Comparison of ENCODE assay signal across 1 cellular context in the genomic region with DNA sequence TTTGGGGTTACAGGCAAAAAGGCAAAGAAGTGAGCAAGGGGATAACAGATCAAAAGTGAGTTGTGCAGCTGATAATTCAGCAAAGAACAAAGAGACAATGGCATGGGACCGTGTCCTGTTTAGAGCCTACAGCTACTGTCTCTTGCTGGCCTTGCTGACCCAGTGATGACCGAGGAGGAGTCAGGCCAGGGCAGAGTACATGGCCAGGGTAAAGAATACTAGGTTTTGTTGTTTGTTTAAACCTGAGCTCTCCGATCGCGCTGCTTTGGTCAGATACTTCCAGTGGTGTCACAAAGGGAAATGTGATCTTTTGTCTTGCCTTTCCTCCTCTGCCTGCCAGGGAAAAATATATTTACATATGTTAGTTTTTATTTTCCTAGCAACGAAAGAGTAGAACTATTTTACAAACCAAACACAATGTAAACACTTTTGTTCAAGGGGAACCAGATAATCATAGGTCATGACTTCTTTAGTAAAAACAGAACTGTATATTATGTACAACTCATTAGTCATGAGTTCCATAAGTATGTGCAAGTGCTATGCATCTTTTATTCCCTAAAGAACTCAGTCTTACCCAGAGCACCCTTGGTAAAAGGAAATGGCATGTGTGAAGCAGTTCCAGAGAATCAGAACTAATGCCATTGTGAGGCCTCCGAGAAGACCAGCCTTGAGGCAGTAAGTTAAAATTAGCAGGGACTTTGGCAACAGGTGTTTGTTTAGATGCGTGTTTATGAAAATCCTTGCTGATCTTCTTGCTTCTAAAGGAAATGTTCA.
TF ChIP-seq lines count a peak whose summit lies in the region.

No MANE protein-coding gene starts in this region.

TF ChIP-seq in HepG2, 621 proteins besides CTCF, POLR2A, EP300 and RAD21 (continued from another document and continues in another):
- TF ChIP-seq, protein P1, sequence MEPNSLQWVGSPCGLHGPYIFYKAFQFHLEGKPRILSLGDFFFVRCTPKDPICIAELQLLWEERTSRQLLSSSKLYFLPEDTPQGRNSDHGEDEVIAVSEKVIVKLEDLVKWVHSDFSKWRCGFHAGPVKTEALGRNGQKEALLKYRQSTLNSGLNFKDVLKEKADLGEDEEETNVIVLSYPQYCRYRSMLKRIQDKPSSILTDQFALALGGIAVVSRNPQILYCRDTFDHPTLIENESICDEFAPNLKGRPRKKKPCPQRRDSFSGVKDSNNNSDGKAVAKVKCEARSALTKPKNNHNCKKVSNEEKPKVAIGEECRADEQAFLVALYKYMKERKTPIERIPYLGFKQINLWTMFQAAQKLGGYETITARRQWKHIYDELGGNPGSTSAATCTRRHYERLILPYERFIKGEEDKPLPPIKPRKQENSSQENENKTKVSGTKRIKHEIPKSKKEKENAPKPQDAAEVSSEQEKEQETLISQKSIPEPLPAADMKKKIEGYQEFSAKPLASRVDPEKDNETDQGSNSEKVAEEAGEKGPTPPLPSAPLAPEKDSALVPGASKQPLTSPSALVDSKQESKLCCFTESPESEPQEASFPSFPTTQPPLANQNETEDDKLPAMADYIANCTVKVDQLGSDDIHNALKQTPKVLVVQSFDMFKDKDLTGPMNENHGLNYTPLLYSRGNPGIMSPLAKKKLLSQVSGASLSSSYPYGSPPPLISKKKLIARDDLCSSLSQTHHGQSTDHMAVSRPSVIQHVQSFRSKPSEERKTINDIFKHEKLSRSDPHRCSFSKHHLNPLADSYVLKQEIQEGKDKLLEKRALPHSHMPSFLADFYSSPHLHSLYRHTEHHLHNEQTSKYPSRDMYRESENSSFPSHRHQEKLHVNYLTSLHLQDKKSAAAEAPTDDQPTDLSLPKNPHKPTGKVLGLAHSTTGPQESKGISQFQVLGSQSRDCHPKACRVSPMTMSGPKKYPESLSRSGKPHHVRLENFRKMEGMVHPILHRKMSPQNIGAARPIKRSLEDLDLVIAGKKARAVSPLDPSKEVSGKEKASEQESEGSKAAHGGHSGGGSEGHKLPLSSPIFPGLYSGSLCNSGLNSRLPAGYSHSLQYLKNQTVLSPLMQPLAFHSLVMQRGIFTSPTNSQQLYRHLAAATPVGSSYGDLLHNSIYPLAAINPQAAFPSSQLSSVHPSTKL (CRISPR knock-in tag; IDR thresholded peaks at IDR 0.05): 0 out of 2 replicates have a peak, but pooled peaks have one; percentile 18
- TF ChIP-seq, protein P2, sequence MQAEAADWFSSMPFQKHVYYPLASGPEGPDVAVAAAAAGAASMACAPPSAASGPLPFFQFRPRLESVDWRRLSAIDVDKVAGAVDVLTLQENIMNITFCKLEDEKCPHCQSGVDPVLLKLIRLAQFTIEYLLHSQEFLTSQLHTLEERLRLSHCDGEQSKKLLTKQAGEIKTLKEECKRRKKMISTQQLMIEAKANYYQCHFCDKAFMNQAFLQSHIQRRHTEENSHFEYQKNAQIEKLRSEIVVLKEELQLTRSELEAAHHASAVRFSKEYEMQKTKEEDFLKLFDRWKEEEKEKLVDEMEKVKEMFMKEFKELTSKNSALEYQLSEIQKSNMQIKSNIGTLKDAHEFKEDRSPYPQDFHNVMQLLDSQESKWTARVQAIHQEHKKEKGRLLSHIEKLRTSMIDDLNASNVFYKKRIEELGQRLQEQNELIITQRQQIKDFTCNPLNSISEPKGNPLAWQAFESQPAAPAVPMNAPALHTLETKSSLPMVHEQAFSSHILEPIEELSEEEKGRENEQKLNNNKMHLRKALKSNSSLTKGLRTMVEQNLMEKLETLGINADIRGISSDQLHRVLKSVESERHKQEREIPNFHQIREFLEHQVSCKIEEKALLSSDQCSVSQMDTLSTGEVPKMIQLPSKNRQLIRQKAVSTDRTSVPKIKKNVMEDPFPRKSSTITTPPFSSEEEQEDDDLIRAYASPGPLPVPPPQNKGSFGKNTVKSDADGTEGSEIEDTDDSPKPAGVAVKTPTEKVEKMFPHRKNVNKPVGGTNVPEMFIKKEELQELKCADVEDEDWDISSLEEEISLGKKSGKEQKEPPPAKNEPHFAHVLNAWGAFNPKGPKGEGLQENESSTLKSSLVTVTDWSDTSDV (CRISPR knock-in tag; IDR thresholded peaks at IDR 0.05): no peak
- TF ChIP-seq HNRNPLL (IDR thresholded peaks at IDR 0.05; ENCODE audit: low read depth, low read length, poor library complexity, severe bottlenecking) (no peak), TOPORS (CRISPR knock-in tag; IDR thresholded peaks at IDR 0.05) (no peak), ZNF343 (CRISPR knock-in tag; IDR thresholded peaks at IDR 0.05) (no peak), ZNF460 (CRISPR knock-in tag; IDR thresholded peaks at IDR 0.05; ENCODE audit: borderline replicate concordance) (no peak), NR2F6 (IDR thresholded peaks at IDR 0.05) (peak; percentile 42; the same call in 1 of the 2 replicates), NR2F6 (CRISPR knock-in tag; IDR thresholded peaks at IDR 0.05) (no peak), TBL1XR1 (IDR thresholded peaks at IDR 0.05; ENCODE audit: borderline replicate concordance, low read length, partially characterized antibody) (no peak), ZNF737 (CRISPR knock-in tag; IDR thresholded peaks at IDR 0.05; ENCODE audit: borderline replicate concordance) (no peak), ZNF383 (CRISPR knock-in tag; IDR thresholded peaks at IDR 0.05; ENCODE audit: borderline replicate concordance) (no peak), ZMYM4 (CRISPR knock-in tag; IDR thresholded peaks at IDR 0.05) (peak; percentile 49; the same call in 1 of the 2 replicates), MBNL3 (CRISPR knock-in tag; conservative IDR thresholded peaks at IDR 0.05) (no peak), RFXANK (CRISPR knock-in tag; IDR thresholded peaks at IDR 0.05) (no peak), ZNF713 (CRISPR knock-in tag; IDR thresholded peaks at IDR 0.05) (no peak), GABPB1 (CRISPR knock-in tag; IDR thresholded peaks at IDR 0.05) (no peak), NR2F1 (CRISPR knock-in tag; IDR thresholded peaks at IDR 0.05) (0 out of 4 replicates have a peak, but pooled peaks of 1 of the 2 experiments have one; percentile 9), FOXA1 (IDR thresholded peaks at IDR 0.05) (no peak), FOXA1 (CRISPR knock-in tag; IDR thresholded peaks at IDR 0.05) (no peak), SATB2 (CRISPR knock-in tag; IDR thresholded peaks at IDR 0.05) (no peak)
- TF ChIP-seq, protein P3, sequence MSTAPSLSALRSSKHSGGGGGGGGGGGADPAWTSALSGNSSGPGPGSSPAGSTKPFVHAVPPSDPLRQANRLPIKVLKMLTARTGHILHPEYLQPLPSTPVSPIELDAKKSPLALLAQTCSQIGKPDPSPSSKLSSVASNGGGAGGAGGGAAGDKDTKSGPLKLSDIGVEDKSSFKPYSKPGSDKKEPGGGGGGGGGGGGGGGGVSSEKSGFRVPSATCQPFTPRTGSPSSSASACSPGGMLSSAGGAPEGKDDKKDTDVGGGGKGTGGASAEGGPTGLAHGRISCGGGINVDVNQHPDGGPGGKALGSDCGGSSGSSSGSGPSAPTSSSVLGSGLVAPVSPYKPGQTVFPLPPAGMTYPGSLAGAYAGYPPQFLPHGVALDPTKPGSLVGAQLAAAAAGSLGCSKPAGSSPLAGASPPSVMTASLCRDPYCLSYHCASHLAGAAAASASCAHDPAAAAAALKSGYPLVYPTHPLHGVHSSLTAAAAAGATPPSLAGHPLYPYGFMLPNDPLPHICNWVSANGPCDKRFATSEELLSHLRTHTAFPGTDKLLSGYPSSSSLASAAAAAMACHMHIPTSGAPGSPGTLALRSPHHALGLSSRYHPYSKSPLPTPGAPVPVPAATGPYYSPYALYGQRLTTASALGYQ (CRISPR knock-in tag; IDR thresholded peaks at IDR 0.05): no peak
- TF ChIP-seq, protein P4, sequence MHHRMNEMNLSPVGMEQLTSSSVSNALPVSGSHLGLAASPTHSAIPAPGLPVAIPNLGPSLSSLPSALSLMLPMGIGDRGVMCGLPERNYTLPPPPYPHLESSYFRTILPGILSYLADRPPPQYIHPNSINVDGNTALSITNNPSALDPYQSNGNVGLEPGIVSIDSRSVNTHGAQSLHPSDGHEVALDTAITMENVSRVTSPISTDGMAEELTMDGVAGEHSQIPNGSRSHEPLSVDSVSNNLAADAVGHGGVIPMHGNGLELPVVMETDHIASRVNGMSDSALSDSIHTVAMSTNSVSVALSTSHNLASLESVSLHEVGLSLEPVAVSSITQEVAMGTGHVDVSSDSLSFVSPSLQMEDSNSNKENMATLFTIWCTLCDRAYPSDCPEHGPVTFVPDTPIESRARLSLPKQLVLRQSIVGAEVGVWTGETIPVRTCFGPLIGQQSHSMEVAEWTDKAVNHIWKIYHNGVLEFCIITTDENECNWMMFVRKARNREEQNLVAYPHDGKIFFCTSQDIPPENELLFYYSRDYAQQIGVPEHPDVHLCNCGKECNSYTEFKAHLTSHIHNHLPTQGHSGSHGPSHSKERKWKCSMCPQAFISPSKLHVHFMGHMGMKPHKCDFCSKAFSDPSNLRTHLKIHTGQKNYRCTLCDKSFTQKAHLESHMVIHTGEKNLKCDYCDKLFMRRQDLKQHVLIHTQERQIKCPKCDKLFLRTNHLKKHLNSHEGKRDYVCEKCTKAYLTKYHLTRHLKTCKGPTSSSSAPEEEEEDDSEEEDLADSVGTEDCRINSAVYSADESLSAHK (CRISPR knock-in tag; IDR thresholded peaks at IDR 0.05; ENCODE audit: borderline replicate concordance): no peak
- TF ChIP-seq, protein P5, sequence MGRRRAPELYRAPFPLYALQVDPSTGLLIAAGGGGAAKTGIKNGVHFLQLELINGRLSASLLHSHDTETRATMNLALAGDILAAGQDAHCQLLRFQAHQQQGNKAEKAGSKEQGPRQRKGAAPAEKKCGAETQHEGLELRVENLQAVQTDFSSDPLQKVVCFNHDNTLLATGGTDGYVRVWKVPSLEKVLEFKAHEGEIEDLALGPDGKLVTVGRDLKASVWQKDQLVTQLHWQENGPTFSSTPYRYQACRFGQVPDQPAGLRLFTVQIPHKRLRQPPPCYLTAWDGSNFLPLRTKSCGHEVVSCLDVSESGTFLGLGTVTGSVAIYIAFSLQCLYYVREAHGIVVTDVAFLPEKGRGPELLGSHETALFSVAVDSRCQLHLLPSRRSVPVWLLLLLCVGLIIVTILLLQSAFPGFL (CRISPR knock-in tag; IDR thresholded peaks at IDR 0.05): no peak
- TF ChIP-seq, protein P6, sequence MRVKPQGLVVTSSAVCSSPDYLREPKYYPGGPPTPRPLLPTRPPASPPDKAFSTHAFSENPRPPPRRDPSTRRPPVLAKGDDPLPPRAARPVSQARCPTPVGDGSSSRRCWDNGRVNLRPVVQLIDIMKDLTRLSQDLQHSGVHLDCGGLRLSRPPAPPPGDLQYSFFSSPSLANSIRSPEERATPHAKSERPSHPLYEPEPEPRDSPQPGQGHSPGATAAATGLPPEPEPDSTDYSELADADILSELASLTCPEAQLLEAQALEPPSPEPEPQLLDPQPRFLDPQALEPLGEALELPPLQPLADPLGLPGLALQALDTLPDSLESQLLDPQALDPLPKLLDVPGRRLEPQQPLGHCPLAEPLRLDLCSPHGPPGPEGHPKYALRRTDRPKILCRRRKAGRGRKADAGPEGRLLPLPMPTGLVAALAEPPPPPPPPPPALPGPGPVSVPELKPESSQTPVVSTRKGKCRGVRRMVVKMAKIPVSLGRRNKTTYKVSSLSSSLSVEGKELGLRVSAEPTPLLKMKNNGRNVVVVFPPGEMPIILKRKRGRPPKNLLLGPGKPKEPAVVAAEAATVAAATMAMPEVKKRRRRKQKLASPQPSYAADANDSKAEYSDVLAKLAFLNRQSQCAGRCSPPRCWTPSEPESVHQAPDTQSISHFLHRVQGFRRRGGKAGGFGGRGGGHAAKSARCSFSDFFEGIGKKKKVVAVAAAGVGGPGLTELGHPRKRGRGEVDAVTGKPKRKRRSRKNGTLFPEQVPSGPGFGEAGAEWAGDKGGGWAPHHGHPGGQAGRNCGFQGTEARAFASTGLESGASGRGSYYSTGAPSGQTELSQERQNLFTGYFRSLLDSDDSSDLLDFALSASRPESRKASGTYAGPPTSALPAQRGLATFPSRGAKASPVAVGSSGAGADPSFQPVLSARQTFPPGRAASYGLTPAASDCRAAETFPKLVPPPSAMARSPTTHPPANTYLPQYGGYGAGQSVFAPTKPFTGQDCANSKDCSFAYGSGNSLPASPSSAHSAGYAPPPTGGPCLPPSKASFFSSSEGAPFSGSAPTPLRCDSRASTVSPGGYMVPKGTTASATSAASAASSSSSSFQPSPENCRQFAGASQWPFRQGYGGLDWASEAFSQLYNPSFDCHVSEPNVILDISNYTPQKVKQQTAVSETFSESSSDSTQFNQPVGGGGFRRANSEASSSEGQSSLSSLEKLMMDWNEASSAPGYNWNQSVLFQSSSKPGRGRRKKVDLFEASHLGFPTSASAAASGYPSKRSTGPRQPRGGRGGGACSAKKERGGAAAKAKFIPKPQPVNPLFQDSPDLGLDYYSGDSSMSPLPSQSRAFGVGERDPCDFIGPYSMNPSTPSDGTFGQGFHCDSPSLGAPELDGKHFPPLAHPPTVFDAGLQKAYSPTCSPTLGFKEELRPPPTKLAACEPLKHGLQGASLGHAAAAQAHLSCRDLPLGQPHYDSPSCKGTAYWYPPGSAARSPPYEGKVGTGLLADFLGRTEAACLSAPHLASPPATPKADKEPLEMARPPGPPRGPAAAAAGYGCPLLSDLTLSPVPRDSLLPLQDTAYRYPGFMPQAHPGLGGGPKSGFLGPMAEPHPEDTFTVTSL (CRISPR knock-in tag; IDR thresholded peaks at IDR 0.05; ENCODE audit: borderline replicate concordance): peak; percentile 52; the same call in 1 of the 2 replicates
- TF ChIP-seq, protein P7, sequence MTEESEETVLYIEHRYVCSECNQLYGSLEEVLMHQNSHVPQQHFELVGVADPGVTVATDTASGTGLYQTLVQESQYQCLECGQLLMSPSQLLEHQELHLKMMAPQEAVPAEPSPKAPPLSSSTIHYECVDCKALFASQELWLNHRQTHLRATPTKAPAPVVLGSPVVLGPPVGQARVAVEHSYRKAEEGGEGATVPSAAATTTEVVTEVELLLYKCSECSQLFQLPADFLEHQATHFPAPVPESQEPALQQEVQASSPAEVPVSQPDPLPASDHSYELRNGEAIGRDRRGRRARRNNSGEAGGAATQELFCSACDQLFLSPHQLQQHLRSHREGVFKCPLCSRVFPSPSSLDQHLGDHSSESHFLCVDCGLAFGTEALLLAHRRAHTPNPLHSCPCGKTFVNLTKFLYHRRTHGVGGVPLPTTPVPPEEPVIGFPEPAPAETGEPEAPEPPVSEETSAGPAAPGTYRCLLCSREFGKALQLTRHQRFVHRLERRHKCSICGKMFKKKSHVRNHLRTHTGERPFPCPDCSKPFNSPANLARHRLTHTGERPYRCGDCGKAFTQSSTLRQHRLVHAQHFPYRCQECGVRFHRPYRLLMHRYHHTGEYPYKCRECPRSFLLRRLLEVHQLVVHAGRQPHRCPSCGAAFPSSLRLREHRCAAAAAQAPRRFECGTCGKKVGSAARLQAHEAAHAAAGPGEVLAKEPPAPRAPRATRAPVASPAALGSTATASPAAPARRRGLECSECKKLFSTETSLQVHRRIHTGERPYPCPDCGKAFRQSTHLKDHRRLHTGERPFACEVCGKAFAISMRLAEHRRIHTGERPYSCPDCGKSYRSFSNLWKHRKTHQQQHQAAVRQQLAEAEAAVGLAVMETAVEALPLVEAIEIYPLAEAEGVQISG (CRISPR knock-in tag; IDR thresholded peaks at IDR 0.05): no peak
- TF ChIP-seq, protein P8, sequence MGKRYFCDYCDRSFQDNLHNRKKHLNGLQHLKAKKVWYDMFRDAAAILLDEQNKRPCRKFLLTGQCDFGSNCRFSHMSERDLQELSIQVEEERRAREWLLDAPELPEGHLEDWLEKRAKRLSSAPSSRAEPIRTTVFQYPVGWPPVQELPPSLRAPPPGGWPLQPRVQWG (CRISPR knock-in tag; IDR thresholded peaks at IDR 0.05; ENCODE audit: borderline replicate concordance, low read depth): no peak
- TF ChIP-seq, protein P9, sequence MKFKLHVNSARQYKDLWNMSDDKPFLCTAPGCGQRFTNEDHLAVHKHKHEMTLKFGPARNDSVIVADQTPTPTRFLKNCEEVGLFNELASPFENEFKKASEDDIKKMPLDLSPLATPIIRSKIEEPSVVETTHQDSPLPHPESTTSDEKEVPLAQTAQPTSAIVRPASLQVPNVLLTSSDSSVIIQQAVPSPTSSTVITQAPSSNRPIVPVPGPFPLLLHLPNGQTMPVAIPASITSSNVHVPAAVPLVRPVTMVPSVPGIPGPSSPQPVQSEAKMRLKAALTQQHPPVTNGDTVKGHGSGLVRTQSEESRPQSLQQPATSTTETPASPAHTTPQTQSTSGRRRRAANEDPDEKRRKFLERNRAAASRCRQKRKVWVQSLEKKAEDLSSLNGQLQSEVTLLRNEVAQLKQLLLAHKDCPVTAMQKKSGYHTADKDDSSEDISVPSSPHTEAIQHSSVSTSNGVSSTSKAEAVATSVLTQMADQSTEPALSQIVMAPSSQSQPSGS (CRISPR knock-in tag; IDR thresholded peaks at IDR 0.05): no peak
